Comparison of ENCODE assay signal across 12 cellular contexts in the genomic region with DNA sequence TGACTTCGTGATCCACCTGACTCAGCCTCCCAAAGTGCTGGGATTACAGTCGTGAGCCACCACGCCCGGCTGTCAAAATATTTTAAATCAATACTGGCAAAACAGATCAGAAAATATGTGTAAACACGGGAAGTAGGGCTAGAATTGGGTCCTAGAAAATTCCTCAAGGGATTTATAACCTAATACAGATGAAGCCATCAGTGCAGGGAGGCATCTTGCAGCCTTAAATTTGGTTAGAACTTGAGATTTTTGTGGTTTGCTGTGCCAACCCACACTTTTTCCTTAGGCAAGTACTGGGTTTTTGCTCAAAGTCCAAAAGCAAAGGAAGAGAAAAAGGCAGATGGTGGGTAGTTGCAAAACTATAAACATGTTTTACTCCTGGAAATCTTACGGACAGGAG.
"Had no signal": no experiment of that assay in that cellular context is flagged by ENCODE, and none has a peak within 500 bp of the region (broad histone marks: within the 10 kb centered on the region; RNA-seq: fewer than 3 reads in every experiment).

No MANE protein-coding gene starts in this region.

- H3K4me1 ChIP-seq: parathyroid adenoma had no signal

- H3K36me3 ChIP-seq: ascending aorta, cardiac muscle cell, right atrium auricular region had no signal

- H3K79me2 ChIP-seq: parathyroid adenoma had no signal

- H3K9ac ChIP-seq: parathyroid adenoma had no signal

- H3K27ac ChIP-seq: ascending aorta, cardiac muscle cell, parathyroid adenoma, right atrium auricular region had no signal

- DNase-seq: activated CD4-positive, alpha-beta T cell treated with anti-CD3 and anti-CD28 coated beads for 1 hour; activated CD4-positive, alpha-beta T cell treated with anti-CD3 and anti-CD28 coated beads, Interleukin-2, amount 50 U/mL, for 48 hours; activated effector memory CD4-positive, alpha-beta T cell treated with anti-CD3 and anti-CD28 coated beads, Interleukin-2, amount 50 U/mL, for 16 hours; activated naive CD8-positive, alpha-beta T cell treated with anti-CD3 and anti-CD28 coated beads for 36 hours; activated T-cell treated with anti-CD3 and anti-CD28 coated beads, Interleukin-2, amount 50 U/mL, for 4 hours; hippocampal formation; small intestine had no signal

- H3K4me3 ChIP-seq: ascending aorta, cardiac muscle cell, right atrium auricular region had no signal

- ATAC-seq: activated T-cell treated with anti-CD3 and anti-CD28 coated beads, Interleukin-2, amount 50 U/mL, for 4 hours; stimulated activated effector memory CD8-positive, alpha-beta T cell treated with anti-CD3 and anti-CD28 coated beads, Interleukin-12 subunit alpha, Interleukin-12 subunit beta, amount 100 ng/mL, for 72 hours had no signal

- H3K27me3 ChIP-seq: ascending aorta, cardiac muscle cell, right atrium auricular region had no signal

- H2AFZ ChIP-seq: parathyroid adenoma had no signal
